Comparison of ENCODE assay signal across 8 cellular contexts in genomic region chr2:183037660-183038340, GRCh38. TPM values are rescaled to one million over a fixed set of nuclear protein-coding genes. Genes with fewer than 3 reads are reported as not detected.
A peak's percentile ranks its signal among the peaks of the same experiment; 100 is the strongest.
DNase-seq lines count a peak whose midpoint lies in the region; ATAC-seq and TF ChIP-seq lines count a peak whose summit lies in the region.

No MANE protein-coding gene starts in this region.

- peaks cover 43% of the 10 kb centered on the region for H4K20me1 ChIP-seq in smooth muscle cell (ENCODE audit: low read depth)

- peak overlapping the region; percentile 93 for H3K27ac ChIP-seq in smooth muscle cell (ENCODE audit: low read depth)

- H3K27me3 Mint-ChIP-seq in MCF 10A (ENCODE audit: insufficient read depth, unreplicated experiment), result no peaks in the 10 kb centered on the region

- intact Hi-C loops in MCF 10A (cut with micrococcal nuclease), result loop anchor here (1.0 kb wide), 1 partner anchor 87 kb away; the partner anchor contains the start of gene NUP35

- H3K9me3 Mint-ChIP-seq in MCF 10A (ENCODE audit: unreplicated experiment), result no peaks in the 10 kb centered on the region

- H3K4me2 ChIP-seq in smooth muscle cell, result peak overlapping the region; percentile 87

- WGBS in smooth muscle cell (ENCODE audit: low lambda C conversion rate), result under 1% methylated on average over 45 of the region's 89 CpGs

- ATAC-seq in GM18868 (IDR thresholded peaks at IDR 0.05; ENCODE audit: unreplicated experiment), result peak; percentile 35
- peak; percentile 34 for ATAC-seq in HG03066 (IDR thresholded peaks at IDR 0.05; ENCODE audit: low read depth, unreplicated experiment)
- peak; percentile 53 for ATAC-seq in SK-N-SH treated with all-trans-retinoic acid at 6 μM for 48 hours

- BruUV-seq in MCF 10A (replicated peaks; lab: Mats Ljungman, UMichigan), result no TSS peak

- H3K27ac Mint-ChIP-seq in MCF 10A (ENCODE audit: low read depth, unreplicated experiment), result peak overlapping the region; percentile 57

- H3K79me2 ChIP-seq in smooth muscle cell (ENCODE audit: low read depth), result peaks cover 47% of the 10 kb centered on the region

- peaks cover 29% of the 10 kb centered on the region for H3K4me1 Mint-ChIP-seq in MCF 10A (ENCODE audit: insufficient read depth, unreplicated experiment)

- peak overlapping the region; percentile 95 for H3K9ac ChIP-seq in smooth muscle cell (ENCODE audit: low read depth)

- POLR2A ChIA-PET in MCF 10A (lab: Yijun Ruan, JAX), result interaction anchor here (0.9 to 4.2 kb wide), 12 partner anchors 12 to 190 kb away, joined by 3 to 58 read pairs (median 5); partner anchors contain the start of genes DUSP19 and NUP35

- no peak for TF ChIP-seq CTCF in BE2C (IDR thresholded peaks at IDR 0.05; ENCODE audit: low read depth, low read length)
- no peak for TF ChIP-seq CTCF in MCF 10A (IDR thresholded peaks at IDR 0.05; ENCODE audit: unreplicated experiment)
- TF ChIP-seq CTCF in smooth muscle cell (IDR thresholded peaks at IDR 0.05; ENCODE audit: borderline replicate concordance, insufficient read depth, poor library complexity, severe bottlenecking), result no peak

- peak overlapping the region; percentile 96 for H3K4me3 Mint-ChIP-seq in MCF 10A (ENCODE audit: unreplicated experiment)

- H3K27me3 ChIP-seq in BE2C, result no peaks in the 10 kb centered on the region
- H3K27me3 ChIP-seq in smooth muscle cell (ENCODE audit: low read depth), result no peaks in the 10 kb centered on the region

- peak overlapping the region; percentile 48 for H2AFZ ChIP-seq in smooth muscle cell (ENCODE audit: low read depth)

- H3K36me3 ChIP-seq in BE2C (no peaks in the 10 kb centered on the region), smooth muscle cell (ENCODE audit: low read depth) (no peaks in the 10 kb centered on the region)

- H3K36me3 Mint-ChIP-seq in MCF 10A (ENCODE audit: insufficient read depth, unreplicated experiment), result no peaks in the 10 kb centered on the region

- H3K4me3 ChIP-seq in BE2C (ENCODE audit: low read depth, low read length), result peak overlapping the region; percentile 77
- H3K4me3 ChIP-seq in smooth muscle cell, result peak overlapping the region; percentile 64

- no peaks in the 10 kb centered on the region for H3K4me1 ChIP-seq in BE2C
- peaks cover 37% of the 10 kb centered on the region for H3K4me1 ChIP-seq in smooth muscle cell (ENCODE audit: low read depth)

- CTCF ChIA-PET in MCF 10A (lab: Yijun Ruan, JAX), result interaction anchor here (1.4 to 1.5 kb wide), 2 partner anchors 15 to 87 kb away, joined by 3 to 4 read pairs; no protein-coding TSS in a partner anchor

- DNase-seq in BE2C (peak; percentile 43), MCF 10A (ENCODE audit: unreplicated experiment) (peak; percentile 39), iPS-NIHi7 (ENCODE audit: extremely low spot score) (peak; percentile 36), smooth muscle cell (lab: John Stamatoyannopoulos, UW; ENCODE audit: unreplicated experiment) (peak; percentile 37), cerebellar nuclear complex (lab: John Stamatoyannopoulos, UW) (no peak)

- H3F3A ChIP-seq in smooth muscle cell (ENCODE audit: low read depth), result peaks cover 16% of the 10 kb centered on the region

- H3K9me3 ChIP-seq in BE2C (no peaks in the 10 kb centered on the region), smooth muscle cell (replicated peaks; ENCODE audit: low read depth) (no peaks in the 10 kb centered on the region)

TF ChIP-seq in SK-N-SH treated with all-trans-retinoic acid at 6 μM for 48 hours, 23 proteins besides CTCF, POLR2A, EP300 and RAD21:
- TF ChIP-seq, protein P1, sequence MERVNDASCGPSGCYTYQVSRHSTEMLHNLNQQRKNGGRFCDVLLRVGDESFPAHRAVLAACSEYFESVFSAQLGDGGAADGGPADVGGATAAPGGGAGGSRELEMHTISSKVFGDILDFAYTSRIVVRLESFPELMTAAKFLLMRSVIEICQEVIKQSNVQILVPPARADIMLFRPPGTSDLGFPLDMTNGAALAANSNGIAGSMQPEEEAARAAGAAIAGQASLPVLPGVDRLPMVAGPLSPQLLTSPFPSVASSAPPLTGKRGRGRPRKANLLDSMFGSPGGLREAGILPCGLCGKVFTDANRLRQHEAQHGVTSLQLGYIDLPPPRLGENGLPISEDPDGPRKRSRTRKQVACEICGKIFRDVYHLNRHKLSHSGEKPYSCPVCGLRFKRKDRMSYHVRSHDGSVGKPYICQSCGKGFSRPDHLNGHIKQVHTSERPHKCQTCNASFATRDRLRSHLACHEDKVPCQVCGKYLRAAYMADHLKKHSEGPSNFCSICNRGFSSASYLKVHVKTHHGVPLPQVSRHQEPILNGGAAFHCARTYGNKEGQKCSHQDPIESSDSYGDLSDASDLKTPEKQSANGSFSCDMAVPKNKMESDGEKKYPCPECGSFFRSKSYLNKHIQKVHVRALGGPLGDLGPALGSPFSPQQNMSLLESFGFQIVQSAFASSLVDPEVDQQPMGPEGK (CRISPR knock-in tag; IDR thresholded peaks at IDR 0.05; ENCODE audit: borderline replicate concordance), result 0 out of 2 replicates have a peak, but pooled peaks have one; percentile 21
- no peak for TF ChIP-seq BACH2 (CRISPR knock-in tag; IDR thresholded peaks at IDR 0.05; ENCODE audit: borderline replicate concordance)

RNA-seq across cellular contexts. Expression of gene NCKAP1, which starts 0.5 kb away (rescaled TPM):
- 27.3 TPM for polyA plus RNA-seq in BE2C (2012; ENCODE audit: insufficient read depth, insufficient read length, low read depth)
- total RNA-seq in MCF 10A (2022) (160 and 187 TPM in 2 replicates), smooth muscle cell (209 and 210 TPM in 2 replicates)
- 54.2 and 60.4 TPM in 2 replicates for polyA plus RNA-seq in smooth muscle cell

RNA-seq across cellular contexts. Expression of gene DUSP19, which starts 40.7 kb away (rescaled TPM):
- polyA plus RNA-seq in BE2C (2012; ENCODE audit: insufficient read depth, insufficient read length, low read depth), result 1.0 TPM
- 0.84 and 1.0 TPM in 2 replicates for total RNA-seq in MCF 10A (2022)
- total RNA-seq in smooth muscle cell, result 1.2 and 1.3 TPM in 2 replicates
- 0.47 and 0.70 TPM in 2 replicates for polyA plus RNA-seq in smooth muscle cell

Comparison
In these comparisons a context has a peak if more than half of its experiments do, and no peak if none do; other contexts are left out.
1. DNase-seq: peak in BE2C (single experiment), MCF 10A (single experiment), iPS-NIHi7 (single experiment) and smooth muscle cell (single experiment); none in cerebellar nuclear complex (0 of 2).
2. Peak in every context shown above with its lines, with median percentiles within 50 percentile points of each other: ATAC-seq.